26 cellular contexts compared by ENCODE assay signal in genomic region chr3:15726881-15727280, GRCh38.
DNase-seq lines count a peak whose midpoint lies in the region; ATAC-seq, FAIRE-seq and TF ChIP-seq lines count a peak whose summit lies in the region.
"Had no signal": no experiment of that assay in that cellular context is flagged by ENCODE, and none has a peak within 500 bp of the region (broad histone marks: within the 10 kb centered on the region; RNA-seq: fewer than 3 reads in every experiment).

No MANE protein-coding gene starts in this region.

- no peak overlapping the region for H2BK5ac ChIP-seq in H9 (ENCODE audit: insufficient read length, low read length)

- H3K27me3 ChIP-seq in astrocyte (ENCODE audit: insufficient read depth, low read length): no peaks in the 10 kb centered on the region
- no peaks in the 10 kb centered on the region for H3K27me3 ChIP-seq in gastrocnemius medialis
- H3K27me3 ChIP-seq in H9 (ENCODE audit: insufficient read depth, low read length): no peaks in the 10 kb centered on the region
- H3K27me3 ChIP-seq: BE2C, Peyer's patch had no signal

- TF ChIP-seq CTCF in HFFc6 (IDR thresholded peaks at IDR 0.05) (no peak), astrocyte (IDR thresholded peaks at IDR 0.05; ENCODE audit: insufficient read depth, low read depth, low read length) (no peak), gastrocnemius medialis (IDR thresholded peaks at IDR 0.05 in 4 of 5, conservative IDR thresholded peaks at IDR 0.05 in 1 of 5) (no peak), H9 (conservative IDR thresholded peaks at IDR 0.05) (no peak)

- no peak overlapping the region for H3K56ac ChIP-seq in H9 (ENCODE audit: insufficient read length, low read depth, low read length)

- H2AK5ac ChIP-seq in H9 (ENCODE audit: insufficient read length, low read length): no peak overlapping the region

- H4K8ac ChIP-seq in H9 (replicated peaks; ENCODE audit: insufficient read length, low read depth, low read length): no peak overlapping the region

- no peaks in the 10 kb centered on the region for H3K79me1 ChIP-seq in H9 (ENCODE audit: insufficient read depth, low read depth, low read length, poor library complexity, severe bottlenecking)

- no CpG with 5 or more reads among the region's 2 CpGs for WGBS in H9 (ENCODE audit: extremely low coverage, insufficient read length, low lambda C conversion rate)

- no peak for TF ChIP-seq POLR2A in gastrocnemius medialis (IDR thresholded peaks at IDR 0.05)
- TF ChIP-seq POLR2A in GM18505 (IDR thresholded peaks at IDR 0.05; ENCODE audit: borderline replicate concordance, extremely low read depth, insufficient read depth, insufficient read length): no peak

- H2BK20ac ChIP-seq in H9 (ENCODE audit: low read depth, low read length, poor library complexity, severe bottlenecking): no peak overlapping the region

- H3K18ac ChIP-seq in H9 (ENCODE audit: insufficient read length, low read depth, low read length): no peak overlapping the region

- peaks cover 54% of the 10 kb centered on the region for H3K36me3 ChIP-seq in astrocyte (ENCODE audit: insufficient read depth, low read length)
- H3K36me3 ChIP-seq in gastrocnemius medialis: peaks cover 0 to 25% of the 10 kb centered on the region in 2 donors
- H3K36me3 ChIP-seq: BE2C had no signal

- no peaks in the 10 kb centered on the region for H3K9me3 Mint-ChIP-seq in HFFc6
- H3K9me3 Mint-ChIP-seq in astrocyte (ENCODE audit: unreplicated experiment): peaks cover 1% of the 10 kb centered on the region
- H3K9me3 Mint-ChIP-seq in H9: no peaks in the 10 kb centered on the region
- H3K9me3 Mint-ChIP-seq: IgD-negative memory B cell had no signal

- H2AFZ ChIP-seq in astrocyte (ENCODE audit: low read depth, low read length) (no peak overlapping the region), H9 (ENCODE audit: low read length) (no peak overlapping the region)
- H2AFZ ChIP-seq: GM23248 had no signal

- H3K4me3 ChIP-seq in astrocyte (ENCODE audit: insufficient read depth, low read depth, low read length) (no peak overlapping the region), gastrocnemius medialis (no peak overlapping the region)
- H3K4me3 ChIP-seq: A549, GM12878, GM23248, Peyer's patch, SK-N-MC had no signal

- ATAC-seq in gastrocnemius medialis (no peak), HG03196 (IDR thresholded peaks at IDR 0.05; ENCODE audit: unreplicated experiment) (no peak), GM18505 (IDR thresholded peaks at IDR 0.05; ENCODE audit: unreplicated experiment) (no peak)
- ATAC-seq: A549 had no signal

- no peak overlapping the region for H2BK120ac ChIP-seq in H9 (ENCODE audit: low read depth, low read length, poor library complexity, severe bottlenecking)

- no peak for DNase-seq in HFFc6
- no peak for DNase-seq in astrocyte (ENCODE audit: low read depth)
- peak; percentile 21 for DNase-seq in medulla oblongata (ENCODE audit: extremely low spot score)
- DNase-seq in gastrocnemius medialis: no peak
- DNase-seq in H9: no peak
- DNase-seq in NCI-H2227 treated with DMSO at 0.1 percent for 48 hours (lab: John Stamatoyannopoulos, UW): no peak
- DNase-seq: BE2C, Caco-2, DMS 273 treated with DMSO at 0.1 percent for 48 hours, DMS79 treated with DMSO at 0.1 percent for 48 hours, GM23248, HCEC 1CT, MV-4-11, NCI-H1694 treated with DMSO at 0.1 percent for 48 hours, NCI-H2081 treated with DMSO at 0.1 percent for 48 hours, NCI-H2171 treated with DMSO at 0.1 percent for 48 hours, NCI-H446, NCI-H526, Peyer's patch, SHP77 had no signal

- H3K4ac ChIP-seq in H9 (ENCODE audit: low read depth, low read length): no peak overlapping the region

- H3K23ac ChIP-seq in H9 (ENCODE audit: insufficient read length, low read depth, low read length): no peak overlapping the region

- no peaks in the 10 kb centered on the region for H3K23me2 ChIP-seq in H9 (ENCODE audit: insufficient read length, low read depth, low read length, poor library complexity, severe bottlenecking)

- H3K9ac ChIP-seq in astrocyte (ENCODE audit: low read length) (no peak overlapping the region), H9 (ENCODE audit: extremely low read depth, insufficient read length, low read length) (no peak overlapping the region)
- H3K9ac ChIP-seq: GM23248 had no signal

- H3K36me3 Mint-ChIP-seq in HFFc6 (ENCODE audit: low read depth): peaks cover 69% of the 10 kb centered on the region
- peaks cover 15% of the 10 kb centered on the region for H3K36me3 Mint-ChIP-seq in astrocyte (ENCODE audit: low read depth, unreplicated experiment)
- H3K36me3 Mint-ChIP-seq in H9 (ENCODE audit: insufficient read depth in 1 of 3, low read depth in 3 of 3): peaks cover 6 to 29% (median 19%) of the 10 kb centered on the region in 3 experiments

- peak overlapping the region; percentile 63 for H3K27ac Mint-ChIP-seq in HFFc6
- H3K27ac Mint-ChIP-seq in astrocyte (ENCODE audit: unreplicated experiment): peak overlapping the region; percentile 5
- H3K27ac Mint-ChIP-seq in H9: peak overlapping the region in 1 of 3 experiments; percentile 73; a peak in 2 of 7 replicates
- H3K27ac Mint-ChIP-seq: IgD-negative memory B cell had no signal

- in situ Hi-C loops in gastrocnemius medialis (cut with MboI; ENCODE audit: low sequenced_read_pairs in 4 of 4): no loop called here

- H3K4me2 ChIP-seq in astrocyte (ENCODE audit: low read length) (no peak overlapping the region), H9 (ENCODE audit: insufficient read depth, insufficient read length, low read length) (no peak overlapping the region)
- H3K4me2 ChIP-seq: A549 had no signal

- no peak overlapping the region for H4K91ac ChIP-seq in H9 (ENCODE audit: insufficient read length, low read depth, low read length)

- H3K4me1 Mint-ChIP-seq in HFFc6 (ENCODE audit: low read depth) (peaks cover 48% of the 10 kb centered on the region), astrocyte (ENCODE audit: low read depth, unreplicated experiment) (peaks cover 20% of the 10 kb centered on the region), H9 (peaks cover 8 to 11% of the 10 kb centered on the region in 2 experiments)

- FAIRE-seq in astrocyte (lab: Jason Lieb, UNC): no peak
- FAIRE-seq: A549, GM12878 had no signal

- H4K20me1 ChIP-seq in astrocyte (ENCODE audit: insufficient read depth, low read length) (no peaks in the 10 kb centered on the region), H9 (ENCODE audit: control insufficient read depth, insufficient read depth, insufficient read length) (no peaks in the 10 kb centered on the region)

- H3K27ac ChIP-seq in astrocyte (ENCODE audit: low read depth, low read length): no peak overlapping the region
- H3K27ac ChIP-seq in gastrocnemius medialis: peak overlapping the region; percentile 50 to 72 (median 64)
- no peak overlapping the region for H3K27ac ChIP-seq in H9 (ENCODE audit: insufficient read length, low read depth, low read length)
- H3K27ac ChIP-seq: A549, Peyer's patch, SK-N-MC had no signal

- no peak overlapping the region for H4K5ac ChIP-seq in H9 (ENCODE audit: insufficient read length, low read depth, low read length)

- H3K4me1 ChIP-seq in astrocyte (ENCODE audit: insufficient read depth, low read length) (peaks cover 3% of the 10 kb centered on the region), gastrocnemius medialis (peaks cover 5 to 15% of the 10 kb centered on the region in 2 donors), H9 (ENCODE audit: insufficient read depth, low read length) (no peaks in the 10 kb centered on the region)
- H3K4me1 ChIP-seq: BE2C, Caco-2, Peyer's patch had no signal

- no peak overlapping the region for H2BK15ac ChIP-seq in H9 (ENCODE audit: low read depth, low read length)

- no peak overlapping the region for H3T11ph ChIP-seq in H9 (ENCODE audit: low read length)

- no peak overlapping the region for H3K4me3 Mint-ChIP-seq in HFFc6
- H3K4me3 Mint-ChIP-seq in astrocyte (ENCODE audit: unreplicated experiment): no peak overlapping the region
- H3K4me3 Mint-ChIP-seq in H9: no peak overlapping the region
- H3K4me3 Mint-ChIP-seq: IgD-negative memory B cell had no signal

- intact Hi-C loops in gastrocnemius medialis (cut with DNase I; ENCODE audit: low total_unique reads): no loop called here

- H3K14ac ChIP-seq in H9 (ENCODE audit: insufficient read depth, low read length): no peak overlapping the region

- H3K9me3 ChIP-seq in astrocyte (ENCODE audit: insufficient read depth, low read depth, low read length) (no peaks in the 10 kb centered on the region), gastrocnemius medialis (no peaks in the 10 kb centered on the region), H9 (ENCODE audit: control insufficient read depth, low read depth, low read length) (no peaks in the 10 kb centered on the region)
- H3K9me3 ChIP-seq: A549, BE2C, Caco-2, Peyer's patch had no signal

- peaks cover 2% of the 10 kb centered on the region; the same call in 1 of the 2 replicates for H3K27me3 Mint-ChIP-seq in HFFc6 (ENCODE audit: insufficient read depth)
- no peaks in the 10 kb centered on the region for H3K27me3 Mint-ChIP-seq in astrocyte (ENCODE audit: low read depth, unreplicated experiment)
- H3K27me3 Mint-ChIP-seq in H9 (ENCODE audit: low read depth): no peaks in the 10 kb centered on the region
- H3K27me3 Mint-ChIP-seq: IgD-negative memory B cell had no signal

- H2BK12ac ChIP-seq in H9 (ENCODE audit: insufficient read length, low read depth, low read length): no peak overlapping the region

- H3K79me2 ChIP-seq in astrocyte (ENCODE audit: insufficient read depth, low read length): peaks cover under 1% of the 10 kb centered on the region
- H3K79me2 ChIP-seq in H9 (ENCODE audit: insufficient read depth, low read length): no peaks in the 10 kb centered on the region

Comparison
In these comparisons a context has a peak if more than half of its experiments do, and no peak if none do; other contexts are left out.
1. H3K27ac ChIP-seq: peak in gastrocnemius medialis (4 of 4); none in astrocyte (single experiment) and H9 (single experiment).